In the genomic region with DNA sequence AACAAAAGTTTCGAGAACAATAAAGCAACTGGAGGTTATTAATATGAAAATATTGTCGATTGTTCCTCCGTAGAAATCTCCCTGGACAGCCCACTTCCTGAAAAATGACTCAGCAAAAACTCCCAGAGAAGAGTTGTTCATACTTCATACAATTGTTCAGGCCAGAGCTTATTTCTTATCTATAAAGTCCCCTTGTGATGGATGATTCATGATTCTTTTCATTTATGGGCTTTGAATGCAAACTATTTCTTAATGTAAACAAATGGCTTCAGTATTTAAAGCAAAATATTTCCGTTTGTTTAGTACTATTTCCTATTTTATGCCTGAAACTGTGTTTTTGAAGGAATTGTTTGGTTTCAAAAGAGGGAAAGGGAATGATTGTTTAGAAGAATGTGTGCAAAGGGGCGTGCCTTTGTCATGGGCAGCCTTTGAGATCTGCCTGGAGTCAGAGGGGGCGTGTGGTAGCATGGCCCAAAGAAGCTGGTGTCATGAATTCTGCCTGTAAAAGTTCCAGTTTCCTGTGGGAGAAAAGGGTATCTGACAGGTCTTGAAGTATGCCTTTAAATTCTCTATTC, we compare ENCODE assay signal across 8 cellular contexts. TPM values are rescaled to one million over a fixed set of nuclear protein-coding genes. Genes with fewer than 3 reads are reported as not detected.
DNase-seq lines count a peak whose midpoint lies in the region; ATAC-seq and TF ChIP-seq lines count a peak whose summit lies in the region.

No MANE protein-coding gene starts in this region.

- TF ChIP-seq POLR2A in erythroblast (IDR thresholded peaks at IDR 0.05; ENCODE audit: low read length), result no peak

- H3K4me3 ChIP-seq in OCI-LY7 (ENCODE audit: low read depth, low read length, poor library complexity, severe bottlenecking), result no peak overlapping the region
- H3K4me3 ChIP-seq in trophoblast cell (ENCODE audit: low read depth, low read length), result no peak overlapping the region
- H3K4me3 ChIP-seq in endodermal cell (ENCODE audit: low read length), result no peak overlapping the region

- peaks cover 9% of the 10 kb centered on the region for H3K4me1 ChIP-seq in OCI-LY7 (ENCODE audit: insufficient read depth, low read length, poor library complexity, severe bottlenecking)
- H3K4me1 ChIP-seq in trophoblast cell (ENCODE audit: control insufficient read depth in 1 of 2, insufficient read depth in 2 of 2, low read length in 2 of 2), result peaks cover 0 to 1% of the 10 kb centered on the region in 2 experiments
- no peaks in the 10 kb centered on the region for H3K4me1 ChIP-seq in endodermal cell (ENCODE audit: control insufficient read depth, insufficient read depth, low read length)

- H4K91ac ChIP-seq in trophoblast cell (ENCODE audit: low read depth, low read length), result peak overlapping the region; percentile 24

- H3K23ac ChIP-seq in trophoblast cell (ENCODE audit: low read length), result no peak overlapping the region

- ATAC-seq in HG02642 (IDR thresholded peaks at IDR 0.05; ENCODE audit: poor library complexity, unreplicated experiment), result no peak

- H3K27ac ChIP-seq in OCI-LY7 (ENCODE audit: low read depth, low read length, poor library complexity, severe bottlenecking) (no peak overlapping the region), trophoblast cell (ENCODE audit: low read depth, low read length) (no peak overlapping the region), endodermal cell (ENCODE audit: low read depth, low read length) (no peak overlapping the region)

- H3K79me1 ChIP-seq in trophoblast cell (ENCODE audit: low read length), result peaks cover 2% of the 10 kb centered on the region

- H3K18ac ChIP-seq in trophoblast cell (ENCODE audit: low read length), result no peak overlapping the region

- H3K9me3 ChIP-seq in OCI-LY7 (ENCODE audit: low read length) (peaks cover 10% of the 10 kb centered on the region; the same call in 1 of the 2 replicates), trophoblast cell (ENCODE audit: insufficient read depth, low read depth, low read length) (no peaks in the 10 kb centered on the region), endodermal cell (ENCODE audit: control insufficient read depth, low read length) (peaks cover 4% of the 10 kb centered on the region)

- DNase-seq in GDM1 (lab: John Stamatoyannopoulos, UW), result peak; percentile 24
- DNase-seq in OCI-LY7 (ENCODE audit: low spot score), result no peak
- DNase-seq in erythroblast (lab: John Stamatoyannopoulos, UW), result peak; percentile 56 to 66
- peak in 1 of 2 donors; percentile 41 for DNase-seq in trophoblast cell
- no peak for DNase-seq in NCI-H2196 treated with DMSO at 0.1 percent for 48 hours (lab: John Stamatoyannopoulos, UW; ENCODE audit: unreplicated experiment)
- no peak for DNase-seq in NCI-H1105 (lab: John Stamatoyannopoulos, UW)
- DNase-seq in endodermal cell, result no peak

- no TSS peak for BruUV-seq in OCI-LY7 (replicated peaks; lab: Mats Ljungman, UMichigan)

- H3K36me3 ChIP-seq in OCI-LY7 (ENCODE audit: insufficient read depth, low read length) (no peaks in the 10 kb centered on the region), trophoblast cell (ENCODE audit: control insufficient read depth in 1 of 2, insufficient read depth in 2 of 2, low read length in 2 of 2) (no peaks in the 10 kb centered on the region), endodermal cell (ENCODE audit: control insufficient read depth, insufficient read depth, low read length) (no peaks in the 10 kb centered on the region)

- TF ChIP-seq CTCF in OCI-LY7 (conservative IDR thresholded peaks at IDR 0.05; ENCODE audit: low read length), result no peak
- no peak for TF ChIP-seq CTCF in endodermal cell (conservative IDR thresholded peaks at IDR 0.05)

- H3K9me2 ChIP-seq in OCI-LY7 (ENCODE audit: insufficient read depth, low read length), result no peaks in the 10 kb centered on the region

- peak overlapping the region; percentile 70 for H2AFZ ChIP-seq in OCI-LY7 (ENCODE audit: low read length)
- no peak overlapping the region for H2AFZ ChIP-seq in trophoblast cell (ENCODE audit: insufficient read depth, low read length, poor library complexity)

- intact Hi-C loops in OCI-LY7 (cut with micrococcal nuclease; ENCODE audit: unreplicated experiment), result no loop called here

- POLR2A ChIA-PET in OCI-LY7 (lab: Charles Lee), result interaction anchor here (0.7 kb wide), 1 partner anchor 111 kb away, joined by 4 read pairs; no protein-coding TSS in a partner anchor

- peaks cover 3% of the 10 kb centered on the region for H3K9me3 Mint-ChIP-seq in endodermal cell

- H3K4ac ChIP-seq in trophoblast cell (ENCODE audit: low read depth, low read length), result no peak overlapping the region

- no peak overlapping the region for H3K27ac Mint-ChIP-seq in endodermal cell

- H4K20me1 ChIP-seq in OCI-LY7 (ENCODE audit: insufficient read depth, low read length), result no peaks in the 10 kb centered on the region

- H4K8ac ChIP-seq in trophoblast cell (ENCODE audit: low read depth, low read length), result no peak overlapping the region

- no peaks in the 10 kb centered on the region for H3K36me3 Mint-ChIP-seq in endodermal cell (ENCODE audit: low read depth)

- peak overlapping the region; percentile 18; the same call in 1 of the 2 replicates for H3K4me2 ChIP-seq in OCI-LY7 (ENCODE audit: low read length)
- H3K4me2 ChIP-seq in trophoblast cell (ENCODE audit: low read length), result no peak overlapping the region

- H3K27me3 Mint-ChIP-seq in endodermal cell (ENCODE audit: insufficient read depth), result no peaks in the 10 kb centered on the region

- H3K9ac ChIP-seq in trophoblast cell (ENCODE audit: low read length) (no peak overlapping the region), endodermal cell (ENCODE audit: extremely low read depth, low read length, poor library complexity, severe bottlenecking) (no peak overlapping the region)

- H3K14ac ChIP-seq in trophoblast cell (ENCODE audit: low read length), result no peak overlapping the region

- H3K27me3 ChIP-seq in trophoblast cell (ENCODE audit: insufficient read depth, low read length) (no peaks in the 10 kb centered on the region), endodermal cell (ENCODE audit: control insufficient read depth, insufficient read depth, low read length, poor library complexity, severe bottlenecking) (no peaks in the 10 kb centered on the region)

- WGBS in trophoblast cell (ENCODE audit: extremely low coverage, insufficient coverage, insufficient read length), result no CpG with 5 or more reads among the region's 6 CpGs
- 86 to 90% methylated on average over 4 to 6 of the region's 6 CpGs for WGBS in endodermal cell (ENCODE audit: insufficient coverage in 1 of 2, insufficient read length in 1 of 2), 2 experiments

- no peak overlapping the region for H2BK12ac ChIP-seq in trophoblast cell (ENCODE audit: low read length)

- no peak overlapping the region for H2BK5ac ChIP-seq in trophoblast cell (ENCODE audit: low read depth, low read length, poor library complexity)

- CTCF ChIA-PET in OCI-LY7 (lab: Charles Lee; ENCODE audit: unreplicated experiment), result no interaction called here

- H3K79me2 ChIP-seq in OCI-LY7 (ENCODE audit: insufficient read depth, low read depth, low read length), result no peaks in the 10 kb centered on the region
- no peaks in the 10 kb centered on the region for H3K79me2 ChIP-seq in trophoblast cell (ENCODE audit: control insufficient read depth, insufficient read depth, low read length, poor library complexity)

- H4K12ac ChIP-seq in trophoblast cell (ENCODE audit: low read depth, low read length), result no peak overlapping the region

- H2BK120ac ChIP-seq in trophoblast cell (ENCODE audit: insufficient read depth, low read length, poor library complexity), result no peak overlapping the region

- peaks cover 9% of the 10 kb centered on the region for H3K4me1 Mint-ChIP-seq in endodermal cell

- no peak overlapping the region for H2AK5ac ChIP-seq in trophoblast cell (ENCODE audit: low read length)

- no peak overlapping the region for H3K4me3 Mint-ChIP-seq in endodermal cell

RNA-seq across cellular contexts. Expression of a gene that starts 26.2 kb away (rescaled TPM):
- total RNA-seq in OCI-LY7 (2014; rRNA removed; shearing (Covaris generic)), result 8.0 and 9.6 TPM in 2 replicates
- total RNA-seq in OCI-LY7 (2022), result 9.4 and 12.5 TPM in 2 replicates
- polyA plus RNA-seq in trophoblast cell (2013), result 3.4 and 4.3 TPM in 2 replicates
- 10 to 100 TPM; 12.1 to 21.3 TPM for total RNA-seq in endodermal cell
- 18.0 TPM for polyA plus RNA-seq in endodermal cell (2013, experiment 1 of 2)
- polyA plus RNA-seq in endodermal cell (2013, experiment 2 of 2), result 17.0 TPM

Comparison
In these comparisons a context has a peak if more than half of its experiments do, and no peak if none do; other contexts are left out.
1. DNase-seq: peak in GDM1 (single experiment) and erythroblast (2 of 2); none in OCI-LY7 (single experiment), NCI-H2196 treated with DMSO at 0.1 percent for 48 hours (single experiment), NCI-H1105 (single experiment) and endodermal cell (single experiment).